ENCODE assay signal across 8 cellular contexts in genomic region chr2:148926291-148926961, GRCh38. TPM values are rescaled to one million over a fixed set of nuclear protein-coding genes. Genes with fewer than 3 reads are reported as not detected.
A peak's percentile ranks its signal among the peaks of the same experiment; 100 is the strongest.
DNase-seq lines count a peak whose midpoint lies in the region; ATAC-seq and TF ChIP-seq lines count a peak whose summit lies in the region.

No MANE protein-coding gene starts in this region.

- 69 to 82% (median 77%) methylated on average over 33 of the region's 33 CpGs for WGBS in ovary, 3 donors

- TF ChIP-seq EP300 in ovary (IDR thresholded peaks at IDR 0.05): no peak

- H3K4me3 ChIP-seq in BJ (ENCODE audit: low read depth, low read length): no peak overlapping the region
- H3K4me3 ChIP-seq in ovary: no peak overlapping the region

- no peaks in the 10 kb centered on the region for H3K9me3 ChIP-seq in ovary

- H3K4me1 ChIP-seq in ovary (ENCODE audit: insufficient read depth): peaks cover 2% of the 10 kb centered on the region

- POLR2A ChIA-PET in BJ (lab: Charles Lee): no interaction called here

- H3K27me3 ChIP-seq in BJ (ENCODE audit: control insufficient read depth, insufficient read depth, low read length) (peaks cover 1% of the 10 kb centered on the region), ovary (no peaks in the 10 kb centered on the region)

- intact Hi-C loops in ovary (cut with DNase I): no loop called here

- DNase-seq in BJ (ENCODE audit: low read depth) (no peak), SK-N-DZ (ENCODE audit: low spot score) (peak; percentile 13), amygdala (lab: John Stamatoyannopoulos, UW) (peak in 52 of 56 donors; percentile 21 to 84 (median 59)), iPS-NIHi7 (ENCODE audit: extremely low spot score) (peak; percentile 70), ovary (no peak)
- peak; percentile 11 for DNase-seq in stimulated activated CD4-positive, alpha-beta T cell treated with anti-CD3 and anti-CD28 coated beads, Interleukin-2, amount 100 ng/mL, for 4 hours (ENCODE audit: low read depth)

- no peak overlapping the region for H3K27ac ChIP-seq in ovary

- TF ChIP-seq POLR2A in ovary (IDR thresholded peaks at IDR 0.05): no peak

- ATAC-seq in GM19023 (IDR thresholded peaks at IDR 0.05; ENCODE audit: unreplicated experiment) (peak; percentile 90), HG03175 (IDR thresholded peaks at IDR 0.05; ENCODE audit: unreplicated experiment) (peak; percentile 92)

- CTCF ChIA-PET in BJ (lab: Yijun Ruan, JAX): interaction anchor here (0.8 to 2.1 kb wide), 6 partner anchors 8 to 606 kb away, joined by 3 to 13 read pairs (median 4); no protein-coding TSS in a partner anchor

- H3K36me3 ChIP-seq in BJ (ENCODE audit: control insufficient read depth, insufficient read depth, low read length) (no peaks in the 10 kb centered on the region), ovary (no peaks in the 10 kb centered on the region)

- TF ChIP-seq CTCF in BJ (IDR thresholded peaks at IDR 0.05; ENCODE audit: insufficient read depth, low read depth, low read length) (peak; percentile 81), ovary (IDR thresholded peaks at IDR 0.05) (no peak)

RNA-seq across cellular contexts. Expression of gene KIF5C, which starts 51.4 kb away (rescaled TPM):
- 0.17 and 0.23 TPM in 2 replicates for polyA plus RNA-seq in BJ (2011; rRNA removed)
- 0.05 and 0.14 TPM in 2 replicates for polyA minus RNA-seq in BJ (2011; rRNA and poly(A)+ RNA removed)
- 50.0 and 52.0 TPM in 2 replicates for polyA plus RNA-seq in SK-N-DZ (2014; cell fraction: cytosol; rRNA removed)
- 55.4 and 70.4 TPM in 2 replicates for polyA plus RNA-seq in SK-N-DZ (2014; cell fraction: nucleus; rRNA removed)
- 10 to 100 TPM in 1 of 7 donors, 1 to 10 TPM in 5, under 1 TPM in 1; 0.73 to 18.7 (median 4.3) TPM for total RNA-seq in ovary
- polyA plus RNA-seq in ovary: 1 to 10 TPM; 1.2 to 3.3 TPM

Comparison
In these comparisons a context has a peak if more than half of its experiments do, and no peak if none do; other contexts are left out.
1. DNase-seq: peak in SK-N-DZ (single experiment), amygdala (52 of 56), iPS-NIHi7 (single experiment) and stimulated activated CD4-positive, alpha-beta T cell treated with anti-CD3 and anti-CD28 coated beads, Interleukin-2, amount 100 ng/mL, for 4 hours (single experiment); none in BJ (single experiment) and ovary (0 of 5).